ENCODE assay signal across 1 cellular context in the genomic region with DNA sequence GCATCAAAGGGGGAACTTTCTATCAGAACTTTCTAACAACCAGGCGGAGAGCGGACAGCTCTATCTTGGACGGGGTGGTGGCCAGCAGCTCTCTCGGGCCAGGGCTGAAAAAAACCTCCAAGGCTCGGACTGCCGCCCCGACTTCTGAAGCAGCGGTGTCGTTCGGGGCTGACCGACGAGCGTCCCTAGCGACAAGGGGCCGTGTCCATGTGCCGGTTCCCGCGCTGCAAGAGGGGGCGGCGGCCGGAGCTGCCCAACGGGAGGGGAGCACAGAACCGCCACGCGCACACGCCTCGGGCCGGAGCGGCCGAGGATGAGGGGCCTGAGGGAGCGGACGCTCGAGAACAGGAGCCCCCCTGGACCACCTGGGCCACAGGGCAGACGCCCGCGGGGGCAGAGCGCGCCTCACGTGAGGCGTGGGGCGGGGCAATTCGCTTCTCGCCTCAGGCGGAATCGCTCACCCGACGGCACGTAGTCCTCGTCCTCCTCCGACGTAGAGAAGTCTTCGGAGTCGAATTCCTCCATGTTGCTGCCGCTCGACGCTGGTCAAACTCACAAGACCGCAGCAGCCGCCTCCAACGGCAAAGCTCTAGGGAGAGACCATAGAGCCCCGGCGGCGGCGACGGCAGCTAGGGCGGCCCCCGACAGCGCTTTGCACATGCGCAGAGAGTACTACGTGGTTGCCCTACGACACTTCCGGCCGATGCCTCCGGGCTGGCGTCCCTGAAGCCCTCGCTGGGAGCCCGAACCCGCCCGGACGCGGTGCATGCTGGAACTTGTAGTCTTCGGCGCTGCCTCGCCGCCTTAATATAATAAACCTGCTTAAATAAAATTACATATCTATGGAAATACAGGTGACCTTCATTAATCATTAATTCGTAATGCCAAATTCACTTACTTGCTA.
TF ChIP-seq lines count a peak whose summit lies in the region.

A gene (minus strand): TSS at position 676 of the 904 bp plus-strand sequence. CDS start 151 bp downstream, at position 525.

TF ChIP-seq in HepG2, 621 proteins besides CTCF, POLR2A, EP300 and RAD21 (continued from another document and continues in another):
- TF ChIP-seq, protein P1, sequence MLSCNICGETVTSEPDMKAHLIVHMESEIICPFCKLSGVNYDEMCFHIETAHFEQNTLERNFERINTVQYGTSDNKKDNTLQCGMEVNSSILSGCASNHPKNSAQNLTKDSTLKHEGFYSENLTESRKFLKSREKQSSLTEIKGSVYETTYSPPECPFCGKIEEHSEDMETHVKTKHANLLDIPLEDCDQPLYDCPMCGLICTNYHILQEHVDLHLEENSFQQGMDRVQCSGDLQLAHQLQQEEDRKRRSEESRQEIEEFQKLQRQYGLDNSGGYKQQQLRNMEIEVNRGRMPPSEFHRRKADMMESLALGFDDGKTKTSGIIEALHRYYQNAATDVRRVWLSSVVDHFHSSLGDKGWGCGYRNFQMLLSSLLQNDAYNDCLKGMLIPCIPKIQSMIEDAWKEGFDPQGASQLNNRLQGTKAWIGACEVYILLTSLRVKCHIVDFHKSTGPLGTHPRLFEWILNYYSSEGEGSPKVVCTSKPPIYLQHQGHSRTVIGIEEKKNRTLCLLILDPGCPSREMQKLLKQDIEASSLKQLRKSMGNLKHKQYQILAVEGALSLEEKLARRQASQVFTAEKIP (CRISPR knock-in tag; IDR thresholded peaks at IDR 0.05; ENCODE audit: borderline replicate concordance): no peak
- TF ChIP-seq NFYC (CRISPR knock-in tag; IDR thresholded peaks at IDR 0.05): peak; percentile 61
- TF ChIP-seq AHR (CRISPR knock-in tag; IDR thresholded peaks at IDR 0.05): peak; percentile 63; the same call in 1 of the 2 replicates
- TF ChIP-seq ZNF329 (CRISPR knock-in tag; IDR thresholded peaks at IDR 0.05; ENCODE audit: low read depth): peak; percentile 71; the same call in 1 of the 2 replicates
- peak; percentile 86 for TF ChIP-seq SP4 (CRISPR knock-in tag; IDR thresholded peaks at IDR 0.05)
- peak; percentile 98 for TF ChIP-seq ZNF761 (CRISPR knock-in tag; conservative IDR thresholded peaks at IDR 0.05)
- TF ChIP-seq, protein P2, sequence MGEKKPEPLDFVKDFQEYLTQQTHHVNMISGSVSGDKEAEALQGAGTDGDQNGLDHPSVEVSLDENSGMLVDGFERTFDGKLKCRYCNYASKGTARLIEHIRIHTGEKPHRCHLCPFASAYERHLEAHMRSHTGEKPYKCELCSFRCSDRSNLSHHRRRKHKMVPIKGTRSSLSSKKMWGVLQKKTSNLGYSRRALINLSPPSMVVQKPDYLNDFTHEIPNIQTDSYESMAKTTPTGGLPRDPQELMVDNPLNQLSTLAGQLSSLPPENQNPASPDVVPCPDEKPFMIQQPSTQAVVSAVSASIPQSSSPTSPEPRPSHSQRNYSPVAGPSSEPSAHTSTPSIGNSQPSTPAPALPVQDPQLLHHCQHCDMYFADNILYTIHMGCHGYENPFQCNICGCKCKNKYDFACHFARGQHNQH (CRISPR knock-in tag; IDR thresholded peaks at IDR 0.05): peak; percentile 89
- no peak for TF ChIP-seq POLR2AphosphoS2 (IDR thresholded peaks at IDR 0.05; ENCODE audit: low read depth, low read length)
- TF ChIP-seq RFX5 (IDR thresholded peaks at IDR 0.05; ENCODE audit: low read depth, low read length): no peak
- TF ChIP-seq, protein P3, sequence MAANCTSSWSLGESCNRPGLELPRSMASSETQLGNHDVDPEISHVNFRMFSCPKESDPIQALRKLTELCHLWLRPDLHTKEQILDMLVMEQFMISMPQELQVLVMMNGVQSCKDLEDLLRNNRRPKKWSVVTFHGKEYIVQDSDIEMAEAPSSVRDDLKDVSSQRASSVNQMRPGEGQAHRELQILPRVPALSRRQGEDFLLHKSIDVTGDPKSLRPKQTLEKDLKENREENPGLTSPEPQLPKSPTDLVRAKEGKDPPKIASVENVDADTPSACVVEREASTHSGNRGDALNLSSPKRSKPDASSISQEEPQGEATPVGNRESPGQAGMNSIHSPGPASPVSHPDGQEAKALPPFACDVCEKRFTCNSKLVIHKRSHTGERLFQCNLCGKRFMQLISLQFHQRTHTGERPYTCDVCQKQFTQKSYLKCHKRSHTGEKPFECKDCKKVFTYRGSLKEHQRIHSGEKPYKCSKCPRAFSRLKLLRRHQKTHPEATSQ (CRISPR knock-in tag; IDR thresholded peaks at IDR 0.05; ENCODE audit: borderline replicate concordance): peak; percentile 99
- TF ChIP-seq, protein P4, sequence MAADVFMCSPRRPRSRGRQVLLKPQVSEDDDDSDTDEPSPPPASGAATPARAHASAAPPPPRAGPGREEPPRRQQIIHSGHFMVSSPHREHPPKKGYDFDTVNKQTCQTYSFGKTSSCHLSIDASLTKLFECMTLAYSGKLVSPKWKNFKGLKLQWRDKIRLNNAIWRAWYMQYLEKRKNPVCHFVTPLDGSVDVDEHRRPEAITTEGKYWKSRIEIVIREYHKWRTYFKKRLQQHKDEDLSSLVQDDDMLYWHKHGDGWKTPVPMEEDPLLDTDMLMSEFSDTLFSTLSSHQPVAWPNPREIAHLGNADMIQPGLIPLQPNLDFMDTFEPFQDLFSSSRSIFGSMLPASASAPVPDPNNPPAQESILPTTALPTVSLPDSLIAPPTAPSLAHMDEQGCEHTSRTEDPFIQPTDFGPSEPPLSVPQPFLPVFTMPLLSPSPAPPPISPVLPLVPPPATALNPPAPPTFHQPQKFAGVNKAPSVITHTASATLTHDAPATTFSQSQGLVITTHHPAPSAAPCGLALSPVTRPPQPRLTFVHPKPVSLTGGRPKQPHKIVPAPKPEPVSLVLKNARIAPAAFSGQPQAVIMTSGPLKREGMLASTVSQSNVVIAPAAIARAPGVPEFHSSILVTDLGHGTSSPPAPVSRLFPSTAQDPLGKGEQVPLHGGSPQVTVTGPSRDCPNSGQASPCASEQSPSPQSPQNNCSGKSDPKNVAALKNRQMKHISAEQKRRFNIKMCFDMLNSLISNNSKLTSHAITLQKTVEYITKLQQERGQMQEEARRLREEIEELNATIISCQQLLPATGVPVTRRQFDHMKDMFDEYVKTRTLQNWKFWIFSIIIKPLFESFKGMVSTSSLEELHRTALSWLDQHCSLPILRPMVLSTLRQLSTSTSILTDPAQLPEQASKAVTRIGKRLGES (CRISPR knock-in tag; IDR thresholded peaks at IDR 0.05; ENCODE audit: borderline replicate concordance): peak; percentile 78; the same call in 1 of the 2 replicates
- TF ChIP-seq, protein P5, sequence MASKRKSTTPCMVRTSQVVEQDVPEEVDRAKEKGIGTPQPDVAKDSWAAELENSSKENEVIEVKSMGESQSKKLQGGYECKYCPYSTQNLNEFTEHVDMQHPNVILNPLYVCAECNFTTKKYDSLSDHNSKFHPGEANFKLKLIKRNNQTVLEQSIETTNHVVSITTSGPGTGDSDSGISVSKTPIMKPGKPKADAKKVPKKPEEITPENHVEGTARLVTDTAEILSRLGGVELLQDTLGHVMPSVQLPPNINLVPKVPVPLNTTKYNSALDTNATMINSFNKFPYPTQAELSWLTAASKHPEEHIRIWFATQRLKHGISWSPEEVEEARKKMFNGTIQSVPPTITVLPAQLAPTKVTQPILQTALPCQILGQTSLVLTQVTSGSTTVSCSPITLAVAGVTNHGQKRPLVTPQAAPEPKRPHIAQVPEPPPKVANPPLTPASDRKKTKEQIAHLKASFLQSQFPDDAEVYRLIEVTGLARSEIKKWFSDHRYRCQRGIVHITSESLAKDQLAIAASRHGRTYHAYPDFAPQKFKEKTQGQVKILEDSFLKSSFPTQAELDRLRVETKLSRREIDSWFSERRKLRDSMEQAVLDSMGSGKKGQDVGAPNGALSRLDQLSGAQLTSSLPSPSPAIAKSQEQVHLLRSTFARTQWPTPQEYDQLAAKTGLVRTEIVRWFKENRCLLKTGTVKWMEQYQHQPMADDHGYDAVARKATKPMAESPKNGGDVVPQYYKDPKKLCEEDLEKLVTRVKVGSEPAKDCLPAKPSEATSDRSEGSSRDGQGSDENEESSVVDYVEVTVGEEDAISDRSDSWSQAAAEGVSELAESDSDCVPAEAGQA (IDR thresholded peaks at IDR 0.05; ENCODE audit: low read depth): peak; percentile 69
- TF ChIP-seq, protein P5 (CRISPR knock-in tag; IDR thresholded peaks at IDR 0.05; ENCODE audit: borderline replicate concordance): peak; percentile 31; the same call in 1 of the 2 replicates
- TF ChIP-seq ZNF703 (CRISPR knock-in tag; IDR thresholded peaks at IDR 0.05; ENCODE audit: borderline replicate concordance): 0 out of 2 replicates have a peak, but pooled peaks have one; percentile 88
- TF ChIP-seq ZSCAN30 (CRISPR knock-in tag; IDR thresholded peaks at IDR 0.05): no peak
- no peak for TF ChIP-seq SMC3 (IDR thresholded peaks at IDR 0.05; ENCODE audit: low read length)
- peak; percentile 96 for TF ChIP-seq ZNF616 (CRISPR knock-in tag; IDR thresholded peaks at IDR 0.05; ENCODE audit: low read depth)
- peak; percentile 85 for TF ChIP-seq ZNF878 (CRISPR knock-in tag; IDR thresholded peaks at IDR 0.05)
- no peak for TF ChIP-seq ATM (IDR thresholded peaks at IDR 0.05; ENCODE audit: borderline replicate concordance)
- TF ChIP-seq, protein P6, sequence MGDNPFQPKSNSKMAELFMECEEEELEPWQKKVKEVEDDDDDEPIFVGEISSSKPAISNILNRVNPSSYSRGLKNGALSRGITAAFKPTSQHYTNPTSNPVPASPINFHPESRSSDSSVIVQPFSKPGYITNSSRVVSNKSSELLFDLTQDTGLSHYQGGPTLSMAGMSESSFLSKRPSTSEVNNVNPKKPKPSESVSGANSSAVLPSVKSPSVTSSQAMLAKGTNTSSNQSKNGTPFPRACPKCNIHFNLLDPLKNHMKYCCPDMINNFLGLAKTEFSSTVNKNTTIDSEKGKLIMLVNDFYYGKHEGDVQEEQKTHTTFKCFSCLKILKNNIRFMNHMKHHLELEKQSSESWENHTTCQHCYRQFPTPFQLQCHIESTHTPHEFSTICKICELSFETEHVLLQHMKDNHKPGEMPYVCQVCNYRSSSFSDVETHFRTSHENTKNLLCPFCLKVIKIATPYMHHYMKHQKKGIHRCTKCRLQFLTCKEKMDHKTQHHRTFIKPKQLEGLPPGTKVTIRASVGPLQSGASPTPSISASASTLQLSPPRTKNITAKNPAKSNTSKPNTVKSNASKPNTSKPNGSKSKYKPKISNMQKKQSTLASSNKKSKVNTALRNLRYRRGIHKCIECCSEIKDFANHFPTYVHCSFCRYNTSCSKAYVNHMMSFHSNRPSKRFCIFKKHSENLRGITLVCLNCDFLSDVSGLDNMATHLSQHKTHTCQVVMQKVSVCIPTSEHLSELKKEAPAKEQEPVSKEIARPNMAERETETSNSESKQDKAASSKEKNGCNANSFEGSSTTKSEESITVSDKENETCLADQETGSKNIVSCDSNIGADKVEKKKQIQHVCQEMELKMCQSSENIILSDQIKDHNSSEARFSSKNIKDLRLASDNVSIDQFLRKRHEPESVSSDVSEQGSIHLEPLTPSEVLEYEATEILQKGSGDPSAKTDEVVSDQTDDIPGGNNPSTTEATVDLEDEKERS (CRISPR knock-in tag; IDR thresholded peaks at IDR 0.05): peak; percentile 94
- TF ChIP-seq NR2F1 (CRISPR knock-in tag; IDR thresholded peaks at IDR 0.05): no peak
- no peak for TF ChIP-seq NR2F2 (IDR thresholded peaks at IDR 0.05; ENCODE audit: borderline replicate concordance, low read depth)
- TF ChIP-seq ZNF44 (CRISPR knock-in tag; IDR thresholded peaks at IDR 0.05): peak; percentile 93
- peak; percentile 89; the same call in 1 of the 2 replicates for TF ChIP-seq ZNF530 (CRISPR knock-in tag; IDR thresholded peaks at IDR 0.05; ENCODE audit: low read depth)
- 0 out of 2 replicates have a peak, but pooled peaks have one; percentile 42 for TF ChIP-seq ETV6 (CRISPR knock-in tag; conservative IDR thresholded peaks at IDR 0.05)
- peak; percentile 91 for TF ChIP-seq ZNF563 (CRISPR knock-in tag; IDR thresholded peaks at IDR 0.05)
- no peak for TF ChIP-seq SMARCE1 (IDR thresholded peaks at IDR 0.05; ENCODE audit: borderline replicate concordance)
- TF ChIP-seq ZNF292 (CRISPR knock-in tag; IDR thresholded peaks at IDR 0.05; ENCODE audit: borderline replicate concordance, low read depth): peak; percentile 71; the same call in 1 of the 2 replicates
- TF ChIP-seq, protein P7, sequence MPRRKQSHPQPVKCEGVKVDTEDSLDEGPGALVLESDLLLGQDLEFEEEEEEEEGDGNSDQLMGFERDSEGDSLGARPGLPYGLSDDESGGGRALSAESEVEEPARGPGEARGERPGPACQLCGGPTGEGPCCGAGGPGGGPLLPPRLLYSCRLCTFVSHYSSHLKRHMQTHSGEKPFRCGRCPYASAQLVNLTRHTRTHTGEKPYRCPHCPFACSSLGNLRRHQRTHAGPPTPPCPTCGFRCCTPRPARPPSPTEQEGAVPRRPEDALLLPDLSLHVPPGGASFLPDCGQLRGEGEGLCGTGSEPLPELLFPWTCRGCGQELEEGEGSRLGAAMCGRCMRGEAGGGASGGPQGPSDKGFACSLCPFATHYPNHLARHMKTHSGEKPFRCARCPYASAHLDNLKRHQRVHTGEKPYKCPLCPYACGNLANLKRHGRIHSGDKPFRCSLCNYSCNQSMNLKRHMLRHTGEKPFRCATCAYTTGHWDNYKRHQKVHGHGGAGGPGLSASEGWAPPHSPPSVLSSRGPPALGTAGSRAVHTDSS (CRISPR knock-in tag; conservative IDR thresholded peaks at IDR 0.05): no peak
- peak; percentile 93; the same call in 1 of the 2 replicates for TF ChIP-seq NFKB2 (CRISPR knock-in tag; IDR thresholded peaks at IDR 0.05; ENCODE audit: borderline replicate concordance)
- no peak for TF ChIP-seq CEBPB (IDR thresholded peaks at IDR 0.05; ENCODE audit: borderline replicate concordance, low read depth, low read length)
- peak; percentile 78 for TF ChIP-seq KDM3A (CRISPR knock-in tag; IDR thresholded peaks at IDR 0.05; ENCODE audit: low read depth)
- 0 out of 2 replicates have a peak, but pooled peaks have one; percentile 40 for TF ChIP-seq SOX13 (IDR thresholded peaks at IDR 0.05)
- TF ChIP-seq SOX13 (CRISPR knock-in tag; conservative IDR thresholded peaks at IDR 0.05 in 1 of 2, IDR thresholded peaks at IDR 0.05 in 1 of 2): no peak
- peak; percentile 92; the same call in 1 of the 2 replicates for TF ChIP-seq ZBTB8A (CRISPR knock-in tag; IDR thresholded peaks at IDR 0.05; ENCODE audit: borderline replicate concordance, low read depth)
- TF ChIP-seq, protein P8, sequence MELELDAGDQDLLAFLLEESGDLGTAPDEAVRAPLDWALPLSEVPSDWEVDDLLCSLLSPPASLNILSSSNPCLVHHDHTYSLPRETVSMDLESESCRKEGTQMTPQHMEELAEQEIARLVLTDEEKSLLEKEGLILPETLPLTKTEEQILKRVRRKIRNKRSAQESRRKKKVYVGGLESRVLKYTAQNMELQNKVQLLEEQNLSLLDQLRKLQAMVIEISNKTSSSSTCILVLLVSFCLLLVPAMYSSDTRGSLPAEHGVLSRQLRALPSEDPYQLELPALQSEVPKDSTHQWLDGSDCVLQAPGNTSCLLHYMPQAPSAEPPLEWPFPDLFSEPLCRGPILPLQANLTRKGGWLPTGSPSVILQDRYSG (CRISPR knock-in tag; IDR thresholded peaks at IDR 0.05): peak; percentile 76; the same call in 1 of the 2 replicates
